ENCODE assay signal across 8 cellular contexts in the genomic region with DNA sequence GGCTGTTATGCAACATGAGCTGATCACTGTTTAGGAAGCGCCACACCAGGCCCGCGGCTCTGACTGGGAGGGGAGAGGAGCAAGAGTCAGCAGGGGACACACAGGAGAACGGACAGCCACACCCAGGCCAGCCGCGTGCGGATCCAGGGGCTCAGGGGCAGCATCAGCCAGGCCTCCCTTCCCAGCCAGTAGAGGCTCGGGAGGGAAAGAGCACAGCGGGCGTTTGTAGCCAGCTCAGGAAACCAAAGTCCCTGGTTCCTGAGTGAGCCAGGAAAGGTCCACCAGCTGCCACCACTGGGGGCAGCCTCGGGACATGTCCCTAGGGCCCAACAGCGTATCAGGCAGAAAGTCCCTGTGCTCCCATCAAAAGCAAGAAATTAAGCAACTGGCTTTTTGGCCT.
A peak's percentile ranks its signal among the peaks of the same experiment; 100 is the strongest.
DNase-seq lines count a peak whose midpoint lies in the region; ATAC-seq, FAIRE-seq and TF ChIP-seq lines count a peak whose summit lies in the region.

No MANE protein-coding gene starts in this region.

- H3K4me1 ChIP-seq in NT2/D1 (ENCODE audit: insufficient read depth, insufficient read length) (peaks cover 11% of the 10 kb centered on the region), trophoblast cell (ENCODE audit: control insufficient read depth in 1 of 2, insufficient read depth in 2 of 2, low read length in 2 of 2) (peaks cover 10 to 22% of the 10 kb centered on the region in 2 experiments)

- no peak for FAIRE-seq in GM12891 (lab: Jason Lieb, UNC)

- H2BK120ac ChIP-seq in trophoblast cell (ENCODE audit: insufficient read depth, low read length, poor library complexity) = no peak overlapping the region

- no peak overlapping the region for H2AK5ac ChIP-seq in trophoblast cell (ENCODE audit: low read length)

- ATAC-seq in HG02571 (IDR thresholded peaks at IDR 0.05; ENCODE audit: unreplicated experiment) (no peak), GM18517 (IDR thresholded peaks at IDR 0.05; ENCODE audit: unreplicated experiment) (no peak)

- H3K4me2 ChIP-seq in trophoblast cell (ENCODE audit: low read length) = no peak overlapping the region

- no peak overlapping the region for H4K12ac ChIP-seq in trophoblast cell (ENCODE audit: low read depth, low read length)

- no CpG with 5 or more reads among the region's 12 CpGs for WGBS in trophoblast cell (ENCODE audit: extremely low coverage, insufficient coverage, insufficient read length)

- H3K79me1 ChIP-seq in trophoblast cell (ENCODE audit: low read length) = peaks cover 3% of the 10 kb centered on the region

- no peak overlapping the region for H3K18ac ChIP-seq in trophoblast cell (ENCODE audit: low read length)

- H3K23ac ChIP-seq in trophoblast cell (ENCODE audit: low read length) = no peak overlapping the region

- H3K14ac ChIP-seq in trophoblast cell (ENCODE audit: low read length) = no peak overlapping the region

- no peak overlapping the region for H3K4ac ChIP-seq in trophoblast cell (ENCODE audit: low read depth, low read length)

- no peak overlapping the region for H2BK5ac ChIP-seq in trophoblast cell (ENCODE audit: low read depth, low read length, poor library complexity)

- H2AFZ ChIP-seq in trophoblast cell (ENCODE audit: insufficient read depth, low read length, poor library complexity) = peak overlapping the region; percentile 23

- no peak for TF ChIP-seq POLR2A in GM12891 (IDR thresholded peaks at IDR 0.05; ENCODE audit: low read depth, low read length)

- H4K91ac ChIP-seq in trophoblast cell (ENCODE audit: low read depth, low read length) = no peak overlapping the region

- no peak overlapping the region for H3K27ac ChIP-seq in trophoblast cell (ENCODE audit: low read depth, low read length)

- H4K8ac ChIP-seq in trophoblast cell (ENCODE audit: low read depth, low read length) = no peak overlapping the region

- no peaks in the 10 kb centered on the region for H3K9me3 ChIP-seq in NT2/D1 (ENCODE audit: insufficient read depth, low read length)
- no peaks in the 10 kb centered on the region for H3K9me3 ChIP-seq in trophoblast cell (ENCODE audit: insufficient read depth, low read depth, low read length)

- H3K79me2 ChIP-seq in trophoblast cell (ENCODE audit: control insufficient read depth, insufficient read depth, low read length, poor library complexity) = no peaks in the 10 kb centered on the region

- H3K9ac ChIP-seq in NT2/D1 (ENCODE audit: insufficient read length, low read depth) = no peak overlapping the region
- H3K9ac ChIP-seq in trophoblast cell (ENCODE audit: low read length) = no peak overlapping the region

- H3K36me3 ChIP-seq in NT2/D1 (ENCODE audit: insufficient read depth, insufficient read length, low read length) = peaks cover 4% of the 10 kb centered on the region
- H3K36me3 ChIP-seq in trophoblast cell (ENCODE audit: control insufficient read depth in 1 of 2, insufficient read depth in 2 of 2, low read length in 2 of 2) = peaks cover under 1 to 8% of the 10 kb centered on the region in 2 experiments

- peak; percentile 55 for DNase-seq in GM12891 (ENCODE audit: insufficient read length, low spot score)
- peak; percentile 23 for DNase-seq in NT2/D1 (ENCODE audit: low read depth, low spot score)
- DNase-seq in fibroblast of peridontal ligament (ENCODE audit: extremely low read depth) = peak; percentile 12
- peak; percentile 55 to 78 for DNase-seq in trophoblast cell
- no peak for DNase-seq in activated CD4-positive, alpha-beta T cell treated with anti-CD3 and anti-CD28 coated beads for 4 hours
- no peak for DNase-seq in amniotic stem cell (lab: John Stamatoyannopoulos, UW)

- no peaks in the 10 kb centered on the region for H3K27me3 ChIP-seq in NT2/D1 (ENCODE audit: insufficient read depth, insufficient read length)
- H3K27me3 ChIP-seq in trophoblast cell (ENCODE audit: insufficient read depth, low read length) = no peaks in the 10 kb centered on the region

- H3K4me3 ChIP-seq in NT2/D1 (ENCODE audit: insufficient read length, low read depth) = no peak overlapping the region
- no peak overlapping the region for H3K4me3 ChIP-seq in trophoblast cell (ENCODE audit: low read depth, low read length)

- H2BK12ac ChIP-seq in trophoblast cell (ENCODE audit: low read length) = no peak overlapping the region

TF ChIP-seq in GM12891, 5 proteins besides CTCF, POLR2A, EP300 and RAD21:
- no peak for TF ChIP-seq TAF1 (IDR thresholded peaks at IDR 0.05; ENCODE audit: low read depth, low read length)
- no peak for TF ChIP-seq POLR2AphosphoS5 (IDR thresholded peaks at IDR 0.05; ENCODE audit: low read depth, low read length)
- TF ChIP-seq PAX5 (IDR thresholded peaks at IDR 0.05; ENCODE audit: insufficient read depth, low read length, severe bottlenecking) = no peak
- no peak for TF ChIP-seq SPI1 (IDR thresholded peaks at IDR 0.05; ENCODE audit: low read depth, low read length)
- TF ChIP-seq POU2F2 (IDR thresholded peaks at IDR 0.05; ENCODE audit: low read depth, low read length) = no peak

Comparison
In these comparisons a context has a peak if more than half of its experiments do, and no peak if none do; other contexts are left out.
1. DNase-seq: peak in GM12891 (single experiment), NT2/D1 (single experiment), fibroblast of peridontal ligament (single experiment) and trophoblast cell (2 of 2); none in activated CD4-positive, alpha-beta T cell treated with anti-CD3 and anti-CD28 coated beads for 4 hours (0 of 2) and amniotic stem cell (single experiment).